ENCODE assay signal across 24 cellular contexts in the genomic region with DNA sequence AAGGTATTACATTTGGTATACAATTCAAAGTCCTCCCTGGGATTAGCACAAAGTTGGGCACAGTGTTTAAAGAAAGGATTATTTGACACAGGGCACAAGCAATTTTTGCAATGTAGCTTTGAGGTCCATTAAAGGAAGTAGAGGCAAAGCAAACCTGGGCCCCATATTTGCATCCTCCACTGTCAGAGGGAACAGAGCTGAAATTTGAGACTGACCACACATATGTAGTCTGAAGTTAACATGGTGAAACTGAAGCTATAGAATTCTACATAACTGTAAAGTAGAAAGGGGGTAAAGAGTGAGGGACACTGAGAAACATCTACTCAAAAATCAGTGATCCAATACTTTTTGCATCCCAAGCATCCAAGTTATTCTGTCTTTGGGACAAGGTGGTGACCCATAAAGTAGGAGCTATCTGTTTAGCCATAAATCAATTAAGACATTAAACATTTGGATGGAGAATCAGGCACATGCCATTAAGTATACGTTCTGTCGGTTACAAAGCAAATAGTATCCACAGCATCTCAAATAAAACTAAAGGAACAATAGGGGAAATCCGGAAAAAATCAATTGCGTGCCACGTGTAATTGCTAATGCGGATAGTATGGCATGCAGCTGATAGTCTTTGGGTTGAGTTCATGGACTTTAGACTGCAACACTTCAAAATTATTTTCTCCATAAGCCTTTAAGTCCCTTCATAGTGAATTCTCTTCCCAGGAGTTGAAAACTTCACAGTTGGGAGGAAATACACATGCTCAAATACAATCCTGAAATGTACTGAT.
DNase-seq lines count a peak whose midpoint lies in the region; ATAC-seq and FAIRE-seq lines count a peak whose summit lies in the region.
"Had no signal": no experiment of that assay in that cellular context is flagged by ENCODE, and none has a peak within 500 bp of the region (broad histone marks: within the 10 kb centered on the region; RNA-seq: fewer than 3 reads in every experiment).

No MANE protein-coding gene starts in this region.

- no peak overlapping the region for H3K4me3 Mint-ChIP-seq in T-helper 17 cell
- H3K4me3 Mint-ChIP-seq in CD8-positive, alpha-beta memory T cell, result no peak overlapping the region
- H3K4me3 Mint-ChIP-seq: activated CD8-positive, alpha-beta T cell treated with anti-CD3 and anti-CD28 coated beads, Interleukin-2, amount 10 ng/mL, durations not matched to agents 7 days and 5 days; B cell; stimulated activated naive CD8-positive, alpha-beta T cell treated with anti-CD3 and anti-CD28 coated beads, Interleukin-15, Interleukin-2, amounts not matched to agents 100 ng/mL and 50 ng/mL, for 24 hours had no signal

- no peak overlapping the region for H3K27ac ChIP-seq in CD8-positive, alpha-beta memory T cell (ENCODE audit: low read depth, low read length)
- H3K27ac ChIP-seq: epithelial cell of prostate, lower lobe of right lung, Peyer's patch, SJCRH30, vagina had no signal

- no peak overlapping the region for H3K4me3 ChIP-seq in CD8-positive, alpha-beta memory T cell (ENCODE audit: low read length)
- H3K4me3 ChIP-seq: lower lobe of right lung, Peyer's patch, SJCRH30, vagina had no signal

- H3K9me3 ChIP-seq in T-helper 17 cell (ENCODE audit: control insufficient read depth, low read length, poor library complexity, severe bottlenecking), result no peaks in the 10 kb centered on the region
- no peaks in the 10 kb centered on the region for H3K9me3 ChIP-seq in CD8-positive, alpha-beta memory T cell (ENCODE audit: low read length)
- H3K9me3 ChIP-seq: lower lobe of right lung, Peyer's patch, SJCRH30, vagina had no signal

- H3K4me1 ChIP-seq in CD8-positive, alpha-beta memory T cell (ENCODE audit: insufficient read depth, low read length), result no peaks in the 10 kb centered on the region
- H3K4me1 ChIP-seq: lower lobe of right lung, SJCRH30, vagina had no signal

- H3K27me3 ChIP-seq in CD8-positive, alpha-beta memory T cell (ENCODE audit: insufficient read depth, low read length, poor library complexity, severe bottlenecking), result no peaks in the 10 kb centered on the region
- H3K27me3 ChIP-seq: Peyer's patch, SJCRH30, vagina had no signal

- no peaks in the 10 kb centered on the region for H3K27me3 Mint-ChIP-seq in T-helper 17 cell
- H3K27me3 Mint-ChIP-seq in CD8-positive, alpha-beta memory T cell, result no peaks in the 10 kb centered on the region
- H3K27me3 Mint-ChIP-seq: B cell; IgD-negative memory B cell; stimulated activated naive CD8-positive, alpha-beta T cell treated with anti-CD3 and anti-CD28 coated beads, Interleukin-15, Interleukin-2, amounts not matched to agents 100 ng/mL and 50 ng/mL, for 24 hours had no signal

- peak; percentile 6 for DNase-seq in COLO668 (lab: John Stamatoyannopoulos, UW; ENCODE audit: unreplicated experiment)
- DNase-seq in GM19239 (ENCODE audit: insufficient read length, low spot score), result no peak
- peak; percentile 36 for DNase-seq in NCI-H526 treated with DMSO at 0.1 percent for 48 hours (lab: John Stamatoyannopoulos, UW)
- no peak for DNase-seq in T-helper 17 cell
- DNase-seq in CD8-positive, alpha-beta memory T cell, result no peak
- DNase-seq in NCI-H2171 treated with DMSO at 0.1 percent for 48 hours (lab: John Stamatoyannopoulos, UW), result no peak
- DNase-seq: activated CD8-positive, alpha-beta T cell treated with anti-CD3 and anti-CD28 coated beads, Interleukin-2, amount 10 ng/mL, durations not matched to agents 7 days and 5 days; COR-L47; effector CD4-positive, alpha-beta T cell; kidney glomerular epithelial cell; lower lobe of right lung; NCI-H1417 treated with DMSO at 0.1 percent for 48 hours; NCI-H510A; Peyer's patch; SJCRH30; stimulated activated CD4-positive, alpha-beta T cell treated with anti-CD3 and anti-CD28 coated beads, Interleukin-15, amount 100 ng/mL, for 24 hours had no signal

- no peaks in the 10 kb centered on the region for H3K36me3 ChIP-seq in CD8-positive, alpha-beta memory T cell (ENCODE audit: insufficient read depth, low read length)
- H3K36me3 ChIP-seq: lower lobe of right lung, Peyer's patch, SJCRH30, vagina had no signal

- H3K9me3 Mint-ChIP-seq in CD8-positive, alpha-beta memory T cell, result no peaks in the 10 kb centered on the region
- H3K9me3 Mint-ChIP-seq: IgD-negative memory B cell; stimulated activated naive CD8-positive, alpha-beta T cell treated with anti-CD3 and anti-CD28 coated beads, Interleukin-15, Interleukin-2, amounts not matched to agents 100 ng/mL and 50 ng/mL, for 24 hours had no signal

- ATAC-seq in HG02885 (IDR thresholded peaks at IDR 0.05; ENCODE audit: poor library complexity, unreplicated experiment) (peak; percentile 52), T-helper 17 cell (no peak), GM19397 (IDR thresholded peaks at IDR 0.05; ENCODE audit: unreplicated experiment) (no peak)
- ATAC-seq: activated CD8-positive, alpha-beta T cell treated with anti-CD3 and anti-CD28 coated beads, Interleukin-2, amount 10 ng/mL, durations not matched to agents 7 days and 5 days; lower lobe of right lung; sciatic nerve had no signal

- CTCF ChIA-PET in CD8-positive, alpha-beta memory T cell (lab: Charles Lee), result no interaction called here

- H3K36me3 Mint-ChIP-seq in T-helper 17 cell (ENCODE audit: low read depth), result no peaks in the 10 kb centered on the region
- H3K36me3 Mint-ChIP-seq in CD8-positive, alpha-beta memory T cell, result peaks cover 0 to 6% (median 5%) of the 10 kb centered on the region in 3 donors

- POLR2A ChIA-PET in CD8-positive, alpha-beta memory T cell (lab: Charles Lee), result interaction anchor here (0.7 kb wide), 1 partner anchor 26 kb away, joined by 4 read pairs; no protein-coding TSS in a partner anchor

- no peak overlapping the region for H3K27ac Mint-ChIP-seq in T-helper 17 cell
- H3K27ac Mint-ChIP-seq in CD8-positive, alpha-beta memory T cell, result peak overlapping the region in 1 of 8 donors; percentile 49
- H3K27ac Mint-ChIP-seq: activated CD8-positive, alpha-beta T cell treated with anti-CD3 and anti-CD28 coated beads, Interleukin-2, amount 10 ng/mL, durations not matched to agents 7 days and 5 days; stimulated activated naive CD8-positive, alpha-beta T cell treated with anti-CD3 and anti-CD28 coated beads, Interleukin-15, Interleukin-2, amounts not matched to agents 100 ng/mL and 50 ng/mL, for 24 hours had no signal

- H3K4me1 Mint-ChIP-seq in T-helper 17 cell, result peaks cover 5% of the 10 kb centered on the region
- H3K4me1 Mint-ChIP-seq in CD8-positive, alpha-beta memory T cell, result peaks cover 2 to 5% (median 4%) of the 10 kb centered on the region in 3 donors

- peak; percentile 4 for FAIRE-seq in GM19239 (lab: Jason Lieb, UNC)

Comparison
In these comparisons a context has a peak if more than half of its experiments do, and no peak if none do; other contexts are left out.
1. DNase-seq: peak in COLO668 (single experiment) and NCI-H526 treated with DMSO at 0.1 percent for 48 hours (single experiment); none in GM19239 (single experiment), T-helper 17 cell (0 of 3), CD8-positive, alpha-beta memory T cell (0 of 5) and NCI-H2171 treated with DMSO at 0.1 percent for 48 hours (single experiment).